ENCODE assay signal across 8 cellular contexts in genomic region chr4:72567821-72568620, GRCh38. TPM values are rescaled to one million over a fixed set of nuclear protein-coding genes. Genes with fewer than 3 reads are reported as not detected.
DNase-seq lines count a peak whose midpoint lies in the region; ATAC-seq and TF ChIP-seq lines count a peak whose summit lies in the region.

No MANE protein-coding gene starts in this region.

- peak overlapping the region; percentile 39 to 71 for H3K4me3 Mint-ChIP-seq in stimulated activated naive B cell treated with anti-CD40 and anti-IgM and Interleukin-4, amounts not matched to agents 10 μg/mL and 1 μg/mL and 100 μg/mL, for 72 hours

- H3K27ac Mint-ChIP-seq in stimulated activated naive B cell treated with anti-CD40 and anti-IgM and Interleukin-4, amounts not matched to agents 10 μg/mL and 1 μg/mL and 100 μg/mL, for 72 hours: no peak overlapping the region

- peak overlapping the region; percentile 45 to 78 (median 65) for H3K4me3 ChIP-seq in dorsolateral prefrontal cortex

- peaks cover 5 to 19% of the 10 kb centered on the region in 2 donors for H3K4me1 Mint-ChIP-seq in stimulated activated naive B cell treated with anti-CD40 and anti-IgM and Interleukin-4, amounts not matched to agents 10 μg/mL and 1 μg/mL and 100 μg/mL, for 72 hours

- peaks cover 0 to 6% (median 0%) of the 10 kb centered on the region in 45 donors for H3K27me3 ChIP-seq in dorsolateral prefrontal cortex

- H3K9me3 Mint-ChIP-seq in stimulated activated naive B cell treated with anti-CD40 and anti-IgM and Interleukin-4, amounts not matched to agents 10 μg/mL and 1 μg/mL and 100 μg/mL, for 72 hours: peaks cover 0 to 1% of the 10 kb centered on the region in 2 donors

- no peaks in the 10 kb centered on the region for H3K36me3 Mint-ChIP-seq in stimulated activated naive B cell treated with anti-CD40 and anti-IgM and Interleukin-4, amounts not matched to agents 10 μg/mL and 1 μg/mL and 100 μg/mL, for 72 hours

- peak; percentile 75 for ATAC-seq in HG03354 (IDR thresholded peaks at IDR 0.05; ENCODE audit: poor library complexity, severe bottlenecking, unreplicated experiment)
- ATAC-seq in left lobe of liver: peak; percentile 67
- peak; percentile 57 to 78 for ATAC-seq in stimulated activated naive B cell treated with anti-CD40 and anti-IgM and Interleukin-4, amounts not matched to agents 10 μg/mL and 1 μg/mL and 100 μg/mL, for 72 hours (replicated peaks)
- no peak for ATAC-seq in HG02885 (IDR thresholded peaks at IDR 0.05; ENCODE audit: poor library complexity, unreplicated experiment)

- intact Hi-C loops in dorsolateral prefrontal cortex (cut with DNase I): no loop called here

- H3K27ac ChIP-seq in dorsolateral prefrontal cortex: peak overlapping the region in 19 of 59 donors; percentile 2 to 71 (median 29)

- H3K27me3 Mint-ChIP-seq in stimulated activated naive B cell treated with anti-CD40 and anti-IgM and Interleukin-4, amounts not matched to agents 10 μg/mL and 1 μg/mL and 100 μg/mL, for 72 hours: peaks cover 41 to 45% of the 10 kb centered on the region in 2 donors

- TF ChIP-seq CTCF in dorsolateral prefrontal cortex (IDR thresholded peaks at IDR 0.05 in 54 of 56, conservative IDR thresholded peaks at IDR 0.05 in 2 of 56; ENCODE audit: low read depth in 1 of 56, partially characterized antibody in 56 of 56): peak in 11 of 56 donors; percentile 5 to 39 (median 16)

- DNase-seq in activated T-cell treated with anti-CD3 and anti-CD28 coated beads for 24 hours (ENCODE audit: low read depth) (peak; percentile 0), SK-N-DZ (ENCODE audit: low spot score) (peak; percentile 87), dorsolateral prefrontal cortex (peak in 7 of 10 donors; percentile 22 to 64 (median 44)), left lobe of liver (ENCODE audit: low spot score) (peak; percentile 52)
- DNase-seq in activated T-cell treated with anti-CD3 and anti-CD28 coated beads, Interleukin-2, amount 50 U/mL, for 1 hour: no peak
- no peak for DNase-seq in stimulated activated naive B cell treated with anti-CD40 and anti-IgM and Interleukin-4, amounts not matched to agents 10 μg/mL and 1 μg/mL and 100 μg/mL, for 72 hours

RNA-seq across cellular contexts. Expression of gene ADAMTS3, which starts 1.0 kb away (rescaled TPM):
- 2.9 and 4.0 TPM in 2 replicates for polyA plus RNA-seq in SK-N-DZ (2014; cell fraction: cytosol; rRNA removed)
- polyA plus RNA-seq in SK-N-DZ (2014; cell fraction: nucleus; rRNA removed): 2.7 and 3.7 TPM in 2 replicates
- 10 to 100 TPM in 3 of 120 experiments, 1 to 10 TPM in 117; 1.4 to 11.5 (median 5.0) TPM for total RNA-seq in dorsolateral prefrontal cortex
- 0.35 TPM for total RNA-seq in left lobe of liver

Comparison
In these comparisons a context has a peak if more than half of its experiments do, and no peak if none do; other contexts are left out.
1. DNase-seq: peak in activated T-cell treated with anti-CD3 and anti-CD28 coated beads for 24 hours (single experiment), SK-N-DZ (single experiment), dorsolateral prefrontal cortex (7 of 10) and left lobe of liver (single experiment); none in activated T-cell treated with anti-CD3 and anti-CD28 coated beads, Interleukin-2, amount 50 U/mL, for 1 hour (single experiment) and stimulated activated naive B cell treated with anti-CD40 and anti-IgM and Interleukin-4, amounts not matched to agents 10 μg/mL and 1 μg/mL and 100 μg/mL, for 72 hours (single experiment).